In genomic region chr7:131109011-131109756, GRCh38 we compare ENCODE assay signal across 8 cellular contexts.
DNase-seq lines count a peak whose midpoint lies in the region; ATAC-seq lines count a peak whose summit lies in the region.

No MANE protein-coding gene starts in this region.

- H3K9me3 Mint-ChIP-seq in activated T-cell treated with anti-CD3 and anti-CD28 coated beads, Interleukin-2, amount 50 U/mL, for 24 hours: no peaks in the 10 kb centered on the region
- no peaks in the 10 kb centered on the region for H3K9me3 Mint-ChIP-seq in activated CD8-positive, alpha-beta T cell treated with anti-CD3 and anti-CD28 coated beads, Interleukin-2, amount 10 ng/mL, durations not matched to agents 7 days and 5 days (ENCODE audit: insufficient read depth)
- H3K9me3 Mint-ChIP-seq in stimulated activated naive B cell treated with anti-CD40 and anti-IgM and Interleukin-4, amounts not matched to agents 10 μg/mL and 1 μg/mL and 100 μg/mL, for 72 hours: no peaks in the 10 kb centered on the region

- peak overlapping the region; percentile 99 for H3K27ac Mint-ChIP-seq in activated T-cell treated with anti-CD3 and anti-CD28 coated beads, Interleukin-2, amount 50 U/mL, for 24 hours
- H3K27ac Mint-ChIP-seq in activated CD8-positive, alpha-beta T cell treated with anti-CD3 and anti-CD28 coated beads, Interleukin-2, amount 10 ng/mL, durations not matched to agents 7 days and 5 days: peak overlapping the region; percentile 97
- peak overlapping the region; percentile 99 for H3K27ac Mint-ChIP-seq in stimulated activated naive B cell treated with anti-CD40 and anti-IgM and Interleukin-4, amounts not matched to agents 10 μg/mL and 1 μg/mL and 100 μg/mL, for 72 hours

- POLR2A ChIA-PET in activated CD8-positive, alpha-beta T cell treated with anti-CD3 and anti-CD28 coated beads, Interleukin-2, amount 10 ng/mL, durations not matched to agents 7 days and 5 days (lab: Charles Lee): interaction anchor here (0.5 to 4.7 kb wide), 14 partner anchors 13 to 903 kb away, joined by 3 to 26 read pairs (median 4); partner anchors contain the start of gene MKLN1

- ATAC-seq in activated CD8-positive, alpha-beta T cell treated with anti-CD3 and anti-CD28 coated beads, Interleukin-2, amount 10 ng/mL, durations not matched to agents 7 days and 5 days: no peak
- no peak for ATAC-seq in stimulated activated naive B cell treated with anti-CD40 and anti-IgM and Interleukin-4, amounts not matched to agents 10 μg/mL and 1 μg/mL and 100 μg/mL, for 72 hours (replicated peaks)
- ATAC-seq in HG02840 (IDR thresholded peaks at IDR 0.05; ENCODE audit: low FRiP score, unreplicated experiment) (no peak), HG03135 (IDR thresholded peaks at IDR 0.05; ENCODE audit: unreplicated experiment) (no peak)

- peak overlapping the region; percentile 98 for H3K4me3 Mint-ChIP-seq in activated T-cell treated with anti-CD3 and anti-CD28 coated beads, Interleukin-2, amount 50 U/mL, for 24 hours
- peak overlapping the region; percentile 96 for H3K4me3 Mint-ChIP-seq in activated CD8-positive, alpha-beta T cell treated with anti-CD3 and anti-CD28 coated beads, Interleukin-2, amount 10 ng/mL, durations not matched to agents 7 days and 5 days
- peak overlapping the region; percentile 88 to 98 for H3K4me3 Mint-ChIP-seq in stimulated activated naive B cell treated with anti-CD40 and anti-IgM and Interleukin-4, amounts not matched to agents 10 μg/mL and 1 μg/mL and 100 μg/mL, for 72 hours

- CTCF ChIA-PET in activated CD8-positive, alpha-beta T cell treated with anti-CD3 and anti-CD28 coated beads, Interleukin-2, amount 10 ng/mL, durations not matched to agents 7 days and 5 days (lab: Charles Lee): interaction anchor here (0.5 to 2.1 kb wide), 16 partner anchors 40 to 604 kb away, joined by 3 to 9 read pairs (median 4); no protein-coding TSS in a partner anchor

- no peaks in the 10 kb centered on the region for H3K27me3 Mint-ChIP-seq in activated T-cell treated with anti-CD3 and anti-CD28 coated beads, Interleukin-2, amount 50 U/mL, for 24 hours
- H3K27me3 Mint-ChIP-seq in activated CD8-positive, alpha-beta T cell treated with anti-CD3 and anti-CD28 coated beads, Interleukin-2, amount 10 ng/mL, durations not matched to agents 7 days and 5 days (ENCODE audit: low read depth): peaks cover 11% of the 10 kb centered on the region
- no peaks in the 10 kb centered on the region for H3K27me3 Mint-ChIP-seq in stimulated activated naive B cell treated with anti-CD40 and anti-IgM and Interleukin-4, amounts not matched to agents 10 μg/mL and 1 μg/mL and 100 μg/mL, for 72 hours

- peaks cover 51% of the 10 kb centered on the region for H3K4me1 Mint-ChIP-seq in activated T-cell treated with anti-CD3 and anti-CD28 coated beads, Interleukin-2, amount 50 U/mL, for 24 hours (ENCODE audit: low read depth)
- H3K4me1 Mint-ChIP-seq in activated CD8-positive, alpha-beta T cell treated with anti-CD3 and anti-CD28 coated beads, Interleukin-2, amount 10 ng/mL, durations not matched to agents 7 days and 5 days (ENCODE audit: low read depth): peaks cover 54% of the 10 kb centered on the region
- peaks cover 33 to 66% of the 10 kb centered on the region in 2 donors for H3K4me1 Mint-ChIP-seq in stimulated activated naive B cell treated with anti-CD40 and anti-IgM and Interleukin-4, amounts not matched to agents 10 μg/mL and 1 μg/mL and 100 μg/mL, for 72 hours

- peaks cover 30% of the 10 kb centered on the region for H3K36me3 Mint-ChIP-seq in activated T-cell treated with anti-CD3 and anti-CD28 coated beads, Interleukin-2, amount 50 U/mL, for 24 hours (ENCODE audit: low read depth)
- H3K36me3 Mint-ChIP-seq in activated CD8-positive, alpha-beta T cell treated with anti-CD3 and anti-CD28 coated beads, Interleukin-2, amount 10 ng/mL, durations not matched to agents 7 days and 5 days (ENCODE audit: low read depth): no peaks in the 10 kb centered on the region
- H3K36me3 Mint-ChIP-seq in stimulated activated naive B cell treated with anti-CD40 and anti-IgM and Interleukin-4, amounts not matched to agents 10 μg/mL and 1 μg/mL and 100 μg/mL, for 72 hours: peaks cover 21 to 24% of the 10 kb centered on the region in 2 donors

- H3K4me3 ChIP-seq in iPS-11a (ENCODE audit: low read depth, low read length): peak overlapping the region; percentile 65

- DNase-seq in activated T-cell treated with anti-CD3 and anti-CD28 coated beads, Interleukin-2, amount 50 U/mL, for 24 hours: no peak
- no peak for DNase-seq in activated T-cell treated with anti-CD3 and anti-CD28 coated beads, Interleukin-2, amount 50 U/mL, for 48 hours
- DNase-seq in activated CD8-positive, alpha-beta T cell treated with anti-CD3 and anti-CD28 coated beads, Interleukin-2, amount 10 ng/mL, durations not matched to agents 7 days and 5 days: no peak
- no peak for DNase-seq in stimulated activated naive B cell treated with anti-CD40 and anti-IgM and Interleukin-4, amounts not matched to agents 10 μg/mL and 1 μg/mL and 100 μg/mL, for 72 hours
- no peak for DNase-seq in NOMO-1 (lab: John Stamatoyannopoulos, UW; ENCODE audit: unreplicated experiment in 2 of 2)
